In the genomic region with DNA sequence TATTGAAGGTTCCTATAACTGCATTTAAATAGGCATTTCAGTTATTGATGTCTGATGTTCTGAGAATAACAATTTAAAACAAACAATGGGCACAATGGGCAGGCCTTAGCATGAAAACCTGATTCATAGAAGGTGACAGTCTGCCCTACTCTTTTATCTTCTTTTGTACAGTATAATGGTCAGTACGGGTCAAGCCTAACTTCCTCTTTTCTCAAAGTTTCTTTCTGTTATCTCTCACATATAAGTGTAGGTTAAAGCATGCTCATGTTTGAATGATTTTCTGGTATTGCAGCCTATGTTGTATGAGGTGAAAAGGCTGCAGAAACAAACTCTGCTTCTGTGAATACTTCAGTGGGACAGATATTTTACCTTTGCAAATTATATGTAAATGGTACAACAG, we compare ENCODE assay signal across 20 cellular contexts.
"Had no signal": no experiment of that assay in that cellular context is flagged by ENCODE, and none has a peak within 500 bp of the region (broad histone marks: within the 10 kb centered on the region; RNA-seq: fewer than 3 reads in every experiment).

No MANE protein-coding gene starts in this region.

- H3K27me3 Mint-ChIP-seq: activated naive CD4-positive, alpha-beta T cell treated with anti-CD3 and anti-CD28 coated beads, Interleukin-2, amount 50 U/mL, for 24 hours; dendritic cell treated with granulocyte-macrophage colony-stimulating factor and Interleukin-4, amounts not matched to agents 40 ng/mL and 50 ng/mL, for 4 days had no signal

- ATAC-seq: activated T-cell treated with anti-CD3 and anti-CD28 coated beads, Interleukin-2, amount 50 U/mL, for 72 hours; esophagus mucosa; gastrocnemius medialis; sciatic nerve; stimulated activated effector memory CD8-positive, alpha-beta T cell treated with anti-CD3 and anti-CD28 coated beads, Interleukin-12 subunit alpha, Interleukin-12 subunit beta, amount 100 ng/mL, for 72 hours; upper lobe of right lung had no signal

- H3K27ac Mint-ChIP-seq: activated T-cell treated with anti-CD3 and anti-CD28 coated beads, Interleukin-2, amount 50 U/mL, for 72 hours; dendritic cell treated with granulocyte-macrophage colony-stimulating factor and Interleukin-4, amounts not matched to agents 40 ng/mL and 50 ng/mL, for 4 days; nephron progenitor cell; stimulated activated effector memory CD8-positive, alpha-beta T cell treated with anti-CD3 and anti-CD28 coated beads, Interleukin-12 subunit alpha, Interleukin-12 subunit beta, amount 100 ng/mL, for 72 hours had no signal

- H3K4me3 Mint-ChIP-seq: activated naive CD4-positive, alpha-beta T cell treated with anti-CD3 and anti-CD28 coated beads, Interleukin-2, amount 50 U/mL, for 24 hours; activated T-cell treated with anti-CD3 and anti-CD28 coated beads, Interleukin-2, amount 50 U/mL, for 72 hours; dendritic cell treated with granulocyte-macrophage colony-stimulating factor and Interleukin-4, amounts not matched to agents 40 ng/mL and 50 ng/mL, for 4 days; nephron progenitor cell; stimulated activated effector memory CD8-positive, alpha-beta T cell treated with anti-CD3 and anti-CD28 coated beads, Interleukin-12 subunit alpha, Interleukin-12 subunit beta, amount 100 ng/mL, for 72 hours had no signal

- H3K9me3 Mint-ChIP-seq: activated naive CD4-positive, alpha-beta T cell treated with anti-CD3 and anti-CD28 coated beads, Interleukin-2, amount 50 U/mL, for 24 hours; activated T-cell treated with anti-CD3 and anti-CD28 coated beads, Interleukin-2, amount 50 U/mL, for 72 hours; dendritic cell treated with granulocyte-macrophage colony-stimulating factor and Interleukin-4, amounts not matched to agents 40 ng/mL and 50 ng/mL, for 4 days; nephron progenitor cell; stimulated activated effector memory CD8-positive, alpha-beta T cell treated with anti-CD3 and anti-CD28 coated beads, Interleukin-12 subunit alpha, Interleukin-12 subunit beta, amount 100 ng/mL, for 72 hours had no signal

- DNase-seq: activated CD4-positive, alpha-beta T cell treated with anti-CD3 and anti-CD28 coated beads, Interleukin-2, amount 50 U/mL, for 1 hour; activated CD8-positive, alpha-beta memory T cell treated with anti-CD3 and anti-CD28 coated beads, Interleukin-2, amount 50 U/mL, for 4 hours; activated effector memory CD4-positive, alpha-beta T cell treated with anti-CD3 and anti-CD28 coated beads, Interleukin-2, amount 50 U/mL, for 16 hours; activated T-cell treated with anti-CD3 and anti-CD28 coated beads, Interleukin-2, amount 50 U/mL, for 72 hours; effector CD8-positive, alpha-beta T cell; gastrocnemius medialis; head of caudate nucleus; left ventricle myocardium inferior; mammary epithelial cell; midbrain; nephron progenitor cell; nucleus accumbens; stimulated activated CD4-positive, alpha-beta T cell treated with anti-CD3 and anti-CD28 coated beads, Interleukin-4, amount 100 ng/mL, for 24 hours; T-helper 2 cell; upper lobe of right lung had no signal

- H3K27ac ChIP-seq: gastrocnemius medialis, left ventricle myocardium inferior, upper lobe of right lung had no signal

- H3K4me1 Mint-ChIP-seq: nephron progenitor cell had no signal
